In genomic region chr19:17473041-17473440, GRCh38 we compare ENCODE assay signal across 9 cellular contexts. TPM values are rescaled to one million over a fixed set of nuclear protein-coding genes. Genes with fewer than 3 reads are reported as not detected.
DNase-seq lines count a peak whose midpoint lies in the region; ATAC-seq, FAIRE-seq and TF ChIP-seq lines count a peak whose summit lies in the region.
"Had no signal": no experiment of that assay in that cellular context is flagged by ENCODE, and none has a peak within 500 bp of the region (broad histone marks: within the 10 kb centered on the region; RNA-seq: fewer than 3 reads in every experiment).

No MANE protein-coding gene starts in this region.

- H3K4me1 ChIP-seq in K562 (replicated peaks in 1 of 2; ENCODE audit: control insufficient read depth in 2 of 2, insufficient read depth in 2 of 2, low read length in 2 of 2) (peaks cover 19 to 37% of the 10 kb centered on the region in 2 experiments), BE2C (no peaks in the 10 kb centered on the region)

- intact Hi-C loops in K562 (cut with micrococcal nuclease) = no loop called here

- peak; percentile 73 for FAIRE-seq in K562 (lab: Jason Lieb, UNC)

- peaks cover 2% of the 10 kb centered on the region; the same call in 1 of the 2 replicates for H3K9me3 ChIP-seq in K562 (replicated peaks; ENCODE audit: control insufficient read depth, insufficient read depth, low read depth, low read length)
- no peaks in the 10 kb centered on the region for H3K9me3 ChIP-seq in BE2C
- H3K9me3 ChIP-seq: transverse colon had no signal

- DNase-seq in A172 (ENCODE audit: low spot score) = peak; percentile 90
- peak; percentile 55 for DNase-seq in KBM-7
- DNase-seq in K562 (ENCODE audit: extremely low read depth in 1 of 4, low spot score in 3 of 4) = peak in 2 of 4 experiments; percentile 37 to 73
- DNase-seq in dedifferentiated amniotic fluid mesenchymal stem cell (ENCODE audit: extremely low spot score) = no peak
- DNase-seq in BE2C = no peak
- DNase-seq: transverse colon had no signal

- in situ Hi-C loops in KBM-7 (cut with MboI; ENCODE audit: low pct_unique_long_range_greater_than_20kb, low sequenced_read_pairs) (no loop called here), K562 (cut with MboI) (no loop called here)

- H2AFZ ChIP-seq in K562 (ENCODE audit: low read depth, low read length) = no peak overlapping the region

- no peaks in the 10 kb centered on the region for H3K9me1 ChIP-seq in K562 (ENCODE audit: control insufficient read depth, insufficient read depth, low read length)

- TF ChIP-seq EP300 in K562 (IDR thresholded peaks at IDR 0.05; ENCODE audit: low read length) = no peak; the same call in 1 of the 2 replicates

- H3K4me3 ChIP-seq in K562 (no peak overlapping the region), BE2C (ENCODE audit: low read depth, low read length) (no peak overlapping the region)
- H3K4me3 ChIP-seq: coronary artery, transverse colon had no signal

- 7% methylated on average over 9 of the region's 9 CpGs for WGBS in K562 (ENCODE audit: insufficient coverage, low coverage, missing lambda C conversion rate)

- TF ChIP-seq RAD21 in K562 (CRISPR knock-in tag; conservative IDR thresholded peaks at IDR 0.05 in 1 of 2, IDR thresholded peaks at IDR 0.05 in 1 of 2) = peak; percentile 43 to 46; a peak in 3 of 4 replicates

- no peak overlapping the region for H3K4me2 ChIP-seq in K562 (ENCODE audit: insufficient read depth, low read length)

- CTCF ChIA-PET in K562 (lab: Yijun Ruan, JAX; ENCODE audit: low intra/inter-chr PET ratio) = no interaction called here

- ATAC-seq in K562 = no peak
- ATAC-seq in HG03457 (IDR thresholded peaks at IDR 0.05; ENCODE audit: unreplicated experiment) = no peak
- ATAC-seq: Right ventricle myocardium inferior had no signal

- no peak for TF ChIP-seq POLR2A in K562 (conservative IDR thresholded peaks at IDR 0.05)

- TSS peak; percentile 32 for BruUV-seq in K562 (replicated peaks; lab: Mats Ljungman, UMichigan)

- H3K79me2 ChIP-seq in K562 (ENCODE audit: control insufficient read depth, insufficient read depth, low read length) = no peaks in the 10 kb centered on the region

- no peak overlapping the region for H3K27ac ChIP-seq in K562 (ENCODE audit: extremely low read depth, low read depth, low read length)

- H3K27me3 ChIP-seq in K562 (ENCODE audit: control insufficient read depth in 2 of 2, insufficient read depth in 2 of 2, low read length in 2 of 2) (no peaks in the 10 kb centered on the region), BE2C (no peaks in the 10 kb centered on the region)
- H3K27me3 ChIP-seq: transverse colon had no signal

- POLR2A ChIA-PET in K562 (lab: Yijun Ruan, JAX) = interaction anchor here (0.6 kb wide), 1 partner anchor 194 kb away, joined by 4 read pairs; no protein-coding TSS in a partner anchor

- H3K9ac ChIP-seq in K562 (ENCODE audit: insufficient read depth in 1 of 2, low read depth in 2 of 2, low read length in 2 of 2) = no peak overlapping the region

- TF ChIP-seq CTCF in K562 (IDR thresholded peaks at IDR 0.05 in 2 of 3, conservative IDR thresholded peaks at IDR 0.05 in 1 of 3; ENCODE audit: insufficient read depth in 2 of 3, low read depth in 1 of 3, low read length in 3 of 3) (peak in 1 of 3 experiments; percentile 38; a peak in 2 of 6 replicates), BE2C (IDR thresholded peaks at IDR 0.05; ENCODE audit: low read depth, low read length) (no peak)

- H3K36me3 ChIP-seq in K562 (ENCODE audit: control insufficient read depth, insufficient read depth, low read length) (no peaks in the 10 kb centered on the region), BE2C (no peaks in the 10 kb centered on the region)
- H3K36me3 ChIP-seq: transverse colon had no signal

- H4K20me1 ChIP-seq in K562 (replicated peaks; ENCODE audit: control insufficient read depth, insufficient read depth, low read length) = no peaks in the 10 kb centered on the region

RNA-seq across cellular contexts. Expression of gene SLC27A1, which starts 2.7 kb away (rescaled TPM):
- 14.9 and 16.7 TPM in 2 replicates for total RNA-seq in A172 (2014; rRNA removed; shearing (Covaris generic))
- 4.5 and 13.1 TPM in 2 replicates for total RNA-seq in K562 (2011; cell fraction: chromatin; rRNA removed; ENCODE audit: low replicate concordance)
- total RNA-seq in K562 (2011; cell fraction: nucleolus; rRNA removed) = 8.3 and 9.1 TPM in 2 replicates
- 5.7 and 7.9 TPM in 2 replicates for total RNA-seq in K562 (2011; cell fraction: nucleoplasm; rRNA removed)
- total RNA-seq in K562 (2014; rRNA removed) (1.9 and 2.8 TPM in 2 replicates), K562 (2014; rRNA removed; fragmentation: Illumina TruSeq; extraction: Trizol) (0.38 and 0.44 TPM in 2 replicates), K562 (2015; rRNA removed; fragmentation: Illumina TruSeq; extraction: Trizol) (0.79 and 1.0 TPM in 2 replicates), K562 (2021) (1.6 and 2.0 TPM in 2 replicates)
- polyA plus RNA-seq in K562 (2011; rRNA removed) (1.4 and 1.7 TPM in 2 replicates), K562 (2014; fragmentation: Illumina TruSeq; extraction: Trizol) (1.1 and 1.3 TPM in 2 replicates), K562 (2014; fragmentation: Nextera tagmentation; extraction: Ambion mirVana) (under 1 TPM; 0.06 to 0.10 TPM), K562 (2014; rRNA removed) (2.0 and 3.0 TPM in 2 replicates)
- 1.8 and 3.5 TPM in 2 replicates for polyA plus RNA-seq in K562 (2011; cell fraction: cytosol; rRNA removed)
- 7.2 and 8.8 TPM in 2 replicates for polyA plus RNA-seq in K562 (2011; cell fraction: nucleus; rRNA removed)
- 1.8 and 4.7 TPM in 2 replicates for polyA plus RNA-seq in K562 (2012)
- 0.81 and 0.84 TPM in 2 replicates for polyA minus RNA-seq in K562 (2011; rRNA and poly(A)+ RNA removed)
- polyA minus RNA-seq in K562 (2011; cell fraction: cytosol; rRNA and poly(A)+ RNA removed) = 2.1 and 3.7 TPM in 2 replicates
- polyA minus RNA-seq in K562 (2011; cell fraction: nucleus; rRNA and poly(A)+ RNA removed) = 1.8 and 1.9 TPM in 2 replicates
- 4.7 TPM for polyA plus RNA-seq in BE2C (2012; ENCODE audit: insufficient read depth, insufficient read length, low read depth)

RNA-seq across cellular contexts. Expression of gene NXNL1, which starts 12.3 kb away (rescaled TPM):
- total RNA-seq in A172 (2014; rRNA removed; shearing (Covaris generic)) = not detected in 2 replicates
- not detected in 2 replicates for total RNA-seq in K562 (2011; cell fraction: chromatin; rRNA removed; ENCODE audit: low replicate concordance)
- not detected in 2 replicates for total RNA-seq in K562 (2011; cell fraction: nucleolus; rRNA removed)
- total RNA-seq in K562 (2011; cell fraction: nucleoplasm; rRNA removed) = not detected in 2 replicates
- total RNA-seq in K562 (2014; rRNA removed) (not detected in 2 replicates), K562 (2014; rRNA removed; fragmentation: Illumina TruSeq; extraction: Trizol) (not detected in 2 replicates), K562 (2015; rRNA removed; fragmentation: Illumina TruSeq; extraction: Trizol) (not detected in 2 replicates), K562 (2021) (not detected in 2 replicates)
- polyA plus RNA-seq in K562 (2011; rRNA removed) (not detected in 2 replicates), K562 (2014; fragmentation: Illumina TruSeq; extraction: Trizol) (not detected in 2 replicates), K562 (2014; fragmentation: Nextera tagmentation; extraction: Ambion mirVana) (not detected), K562 (2014; rRNA removed) (not detected in 2 replicates)
- polyA plus RNA-seq in K562 (2011; cell fraction: cytosol; rRNA removed) = not detected in 2 replicates
- not detected in 2 replicates for polyA plus RNA-seq in K562 (2011; cell fraction: nucleus; rRNA removed)
- polyA plus RNA-seq in K562 (2012) = not detected in 2 replicates
- polyA minus RNA-seq in K562 (2011; rRNA and poly(A)+ RNA removed) = not detected in 2 replicates
- not detected in 2 replicates for polyA minus RNA-seq in K562 (2011; cell fraction: cytosol; rRNA and poly(A)+ RNA removed)
- not detected in 2 replicates for polyA minus RNA-seq in K562 (2011; cell fraction: nucleus; rRNA and poly(A)+ RNA removed)
- polyA plus RNA-seq in BE2C (2012; ENCODE audit: insufficient read depth, insufficient read length, low read depth) = not detected
- total RNA-seq: Right ventricle myocardium inferior, transverse colon had no signal

RNA-seq across cellular contexts. Expression of gene TMEM221, which starts 24.6 kb away (rescaled TPM):
- total RNA-seq in A172 (2014; rRNA removed; shearing (Covaris generic)) = 0.07 TPM in 1 of 2 replicates, not detected in the other
- total RNA-seq in K562 (2011; cell fraction: chromatin; rRNA removed; ENCODE audit: low replicate concordance) = 0.62 TPM in 1 of 2 replicates, not detected in the other
- 0.26 TPM in 1 of 2 replicates, not detected in the other for total RNA-seq in K562 (2011; cell fraction: nucleolus; rRNA removed)
- 0.22 TPM in 1 of 2 replicates, not detected in the other for total RNA-seq in K562 (2011; cell fraction: nucleoplasm; rRNA removed)
- total RNA-seq in K562 (2014; rRNA removed) = not detected in 2 replicates
- total RNA-seq in K562 (2014; rRNA removed; fragmentation: Illumina TruSeq; extraction: Trizol) = not detected in 2 replicates
- not detected in 2 replicates for total RNA-seq in K562 (2015; rRNA removed; fragmentation: Illumina TruSeq; extraction: Trizol)
- not detected in 2 replicates for total RNA-seq in K562 (2021)
- polyA plus RNA-seq in K562 (2011; rRNA removed) = 0.15 and 0.35 TPM in 2 replicates
- 0.10 and 0.18 TPM in 2 replicates for polyA plus RNA-seq in K562 (2011; cell fraction: cytosol; rRNA removed)
- 0.18 and 0.28 TPM in 2 replicates for polyA plus RNA-seq in K562 (2011; cell fraction: nucleus; rRNA removed)
- polyA plus RNA-seq in K562 (2012) = 0.12 TPM in 1 of 2 replicates, not detected in the other
- not detected in 2 replicates for polyA plus RNA-seq in K562 (2014; fragmentation: Illumina TruSeq; extraction: Trizol)
- under 1 TPM in 1 of 2 experiments, not detected in 1; 0.06 TPM for polyA plus RNA-seq in K562 (2014; fragmentation: Nextera tagmentation; extraction: Ambion mirVana)
- not detected in 2 replicates for polyA plus RNA-seq in K562 (2014; rRNA removed)
- polyA minus RNA-seq in K562 (2011; rRNA and poly(A)+ RNA removed) = not detected in 2 replicates
- not detected in 2 replicates for polyA minus RNA-seq in K562 (2011; cell fraction: cytosol; rRNA and poly(A)+ RNA removed)
- 0.22 and 0.27 TPM in 2 replicates for polyA minus RNA-seq in K562 (2011; cell fraction: nucleus; rRNA and poly(A)+ RNA removed)
- not detected for polyA plus RNA-seq in BE2C (2012; ENCODE audit: insufficient read depth, insufficient read length, low read depth)
- total RNA-seq: Right ventricle myocardium inferior had no signal

RNA-seq across cellular contexts. Expression of gene PGLS, which starts 38.4 kb away (rescaled TPM):
- total RNA-seq in A172 (2014; rRNA removed; shearing (Covaris generic)) = 67.3 and 71.1 TPM in 2 replicates
- 25.8 and 59.8 TPM in 2 replicates for total RNA-seq in K562 (2011; cell fraction: chromatin; rRNA removed; ENCODE audit: low replicate concordance)
- total RNA-seq in K562 (2011; cell fraction: nucleolus; rRNA removed) = 50.9 and 57.9 TPM in 2 replicates
- 34.4 and 35.8 TPM in 2 replicates for total RNA-seq in K562 (2011; cell fraction: nucleoplasm; rRNA removed)
- total RNA-seq in K562 (2014; rRNA removed) (38.1 and 42.4 TPM in 2 replicates), K562 (2014; rRNA removed; fragmentation: Illumina TruSeq; extraction: Trizol) (5.7 and 10.9 TPM in 2 replicates), K562 (2015; rRNA removed; fragmentation: Illumina TruSeq; extraction: Trizol) (27.7 and 31.0 TPM in 2 replicates), K562 (2021) (61.1 and 65.5 TPM in 2 replicates)
- polyA plus RNA-seq in K562 (2011; rRNA removed) (21.2 and 39.4 TPM in 2 replicates), K562 (2014; fragmentation: Illumina TruSeq; extraction: Trizol) (23.7 and 27.1 TPM in 2 replicates), K562 (2014; fragmentation: Nextera tagmentation; extraction: Ambion mirVana) (1 to 10 TPM in 1 of 2 experiments, under 1 TPM in 1; 0.79 to 1.1 TPM), K562 (2014; rRNA removed) (51.7 and 52.6 TPM in 2 replicates)
- polyA plus RNA-seq in K562 (2011; cell fraction: cytosol; rRNA removed) = 57.8 and 119 TPM in 2 replicates
- 39.0 and 56.0 TPM in 2 replicates for polyA plus RNA-seq in K562 (2011; cell fraction: nucleus; rRNA removed)
- 40.4 and 112 TPM in 2 replicates for polyA plus RNA-seq in K562 (2012)
- polyA minus RNA-seq in K562 (2011; rRNA and poly(A)+ RNA removed) = 13.2 and 17.5 TPM in 2 replicates
- polyA minus RNA-seq in K562 (2011; cell fraction: cytosol; rRNA and poly(A)+ RNA removed) = 28.4 and 35.0 TPM in 2 replicates
- 23.0 and 27.4 TPM in 2 replicates for polyA minus RNA-seq in K562 (2011; cell fraction: nucleus; rRNA and poly(A)+ RNA removed)
- 9.4 TPM for polyA plus RNA-seq in BE2C (2012; ENCODE audit: insufficient read depth, insufficient read length, low read depth)

RNA-seq across cellular contexts. Expression of gene MVB12A, which starts 53.2 kb away (rescaled TPM):
- 105 and 141 TPM in 2 replicates for total RNA-seq in A172 (2014; rRNA removed; shearing (Covaris generic))
- total RNA-seq in K562 (2011; cell fraction: chromatin; rRNA removed; ENCODE audit: low replicate concordance) = 25.5 and 71.2 TPM in 2 replicates
- total RNA-seq in K562 (2011; cell fraction: nucleolus; rRNA removed) = 47.4 and 53.0 TPM in 2 replicates
- total RNA-seq in K562 (2011; cell fraction: nucleoplasm; rRNA removed) = 44.1 and 57.1 TPM in 2 replicates
- total RNA-seq in K562 (2014; rRNA removed) = 43.0 and 45.3 TPM in 2 replicates
- total RNA-seq in K562 (2014; rRNA removed; fragmentation: Illumina TruSeq; extraction: Trizol) = 7.1 and 10.0 TPM in 2 replicates
- 21.1 and 22.8 TPM in 2 replicates for total RNA-seq in K562 (2015; rRNA removed; fragmentation: Illumina TruSeq; extraction: Trizol)
- 46.2 and 46.9 TPM in 2 replicates for total RNA-seq in K562 (2021)
- polyA plus RNA-seq in K562 (2011; rRNA removed) = 22.4 and 28.1 TPM in 2 replicates
- 36.6 and 75.2 TPM in 2 replicates for polyA plus RNA-seq in K562 (2011; cell fraction: cytosol; rRNA removed)
- 33.1 and 48.1 TPM in 2 replicates for polyA plus RNA-seq in K562 (2011; cell fraction: nucleus; rRNA removed)
- polyA plus RNA-seq in K562 (2012) = 26.7 and 60.7 TPM in 2 replicates
- polyA plus RNA-seq in K562 (2014; fragmentation: Illumina TruSeq; extraction: Trizol) = 22.5 and 34.3 TPM in 2 replicates
- polyA plus RNA-seq in K562 (2014; fragmentation: Nextera tagmentation; extraction: Ambion mirVana) = 1 to 10 TPM; 1.2 to 1.7 TPM
- polyA plus RNA-seq in K562 (2014; rRNA removed) = 39.7 and 42.5 TPM in 2 replicates
- 6.1 and 9.0 TPM in 2 replicates for polyA minus RNA-seq in K562 (2011; rRNA and poly(A)+ RNA removed)
- polyA minus RNA-seq in K562 (2011; cell fraction: cytosol; rRNA and poly(A)+ RNA removed) = 10.4 and 19.3 TPM in 2 replicates
- polyA minus RNA-seq in K562 (2011; cell fraction: nucleus; rRNA and poly(A)+ RNA removed) = 15.6 and 16.1 TPM in 2 replicates
- polyA plus RNA-seq in BE2C (2012; ENCODE audit: insufficient read depth, insufficient read length, low read depth) = 208 TPM

Comparison
In these comparisons a context has a peak if more than half of its experiments do, and no peak if none do; other contexts are left out.
1. DNase-seq: peak in A172 (single experiment) and KBM-7 (single experiment); none in dedifferentiated amniotic fluid mesenchymal stem cell (single experiment) and BE2C (single experiment).